Comparison of ENCODE assay signal across 8 cellular contexts in genomic region chr12:75390899-75391538, GRCh38. TPM values are rescaled to one million over a fixed set of nuclear protein-coding genes. Genes with fewer than 3 reads are reported as not detected.
DNase-seq lines count a peak whose midpoint lies in the region; ATAC-seq and TF ChIP-seq lines count a peak whose summit lies in the region.

TSS of gene GLIPR1L2 (plus strand) at chr12:75391089. CDS start at chr12:75391117, 28 bp downstream.

- H3K36me3 ChIP-seq in SU-DHL-6 (ENCODE audit: low read length) (no peaks in the 10 kb centered on the region), adipocyte (ENCODE audit: control insufficient read depth, insufficient read depth, low read length, severe bottlenecking) (no peaks in the 10 kb centered on the region), cardiac muscle cell (no peaks in the 10 kb centered on the region), parathyroid adenoma (ENCODE audit: control insufficient read depth, insufficient read depth, low read length) (no peaks in the 10 kb centered on the region), tibial nerve (peaks cover 0 to 4% (median 0%) of the 10 kb centered on the region in 3 donors)

- TF ChIP-seq CTCF in SU-DHL-6 (IDR thresholded peaks at IDR 0.05; ENCODE audit: insufficient read depth, low read length, poor library complexity, severe bottlenecking) (peak; percentile 83), cardiac muscle cell (IDR thresholded peaks at IDR 0.05; ENCODE audit: low read depth, low read length) (peak; percentile 94), parathyroid adenoma (IDR thresholded peaks at IDR 0.05) (peak; percentile 90), tibial nerve (IDR thresholded peaks at IDR 0.05) (peak; percentile 82 to 92 (median 88))

- H3K9ac ChIP-seq in SU-DHL-6 (ENCODE audit: low read length): peak within 1 kb of the TSS; percentile 61
- peak within 1 kb of the TSS; percentile 92 for H3K9ac ChIP-seq in adipocyte (ENCODE audit: low read length)
- H3K9ac ChIP-seq in parathyroid adenoma: peak within 1 kb of the TSS; percentile 78

- H3F3A ChIP-seq in SU-DHL-6 (ENCODE audit: insufficient read depth): peaks cover 10% of the 10 kb centered on the region; the same call in 1 of the 2 replicates

- peak; percentile 97 for ATAC-seq in HG02610 (IDR thresholded peaks at IDR 0.05; ENCODE audit: unreplicated experiment)

- H2AFZ ChIP-seq in SU-DHL-6 (ENCODE audit: low read depth, low read length, severe bottlenecking): peak within 1 kb of the TSS; percentile 96
- H2AFZ ChIP-seq in parathyroid adenoma: peak within 1 kb of the TSS; percentile 97

- H3K4me1 ChIP-seq in adipocyte (ENCODE audit: control insufficient read depth, insufficient read depth, low read length) (peaks cover 24% of the 10 kb centered on the region), cardiac muscle cell (ENCODE audit: low read depth) (no peaks in the 10 kb centered on the region), parathyroid adenoma (peaks cover 5% of the 10 kb centered on the region), tibial nerve (peaks cover 0 to 34% (median 13%) of the 10 kb centered on the region in 4 donors)

- peak within 1 kb of the TSS; percentile 57 for H3K4me3 ChIP-seq in SU-DHL-6 (ENCODE audit: insufficient read depth, low read length, poor library complexity, severe bottlenecking)
- H3K4me3 ChIP-seq in adipocyte (ENCODE audit: low read length): peak within 1 kb of the TSS; percentile 86
- peak within 1 kb of the TSS; percentile 34 for H3K4me3 ChIP-seq in cardiac muscle cell
- H3K4me3 ChIP-seq in parathyroid adenoma (ENCODE audit: low read depth, low read length): peak within 1 kb of the TSS; percentile 71
- H3K4me3 ChIP-seq in tibial nerve: peak within 1 kb of the TSS; percentile 36 to 77 (median 54)

- DNase-seq in NCI-H1092 treated with DMSO at 0.1 percent for 48 hours (lab: John Stamatoyannopoulos, UW): peak; percentile 82
- DNase-seq in adipocyte (ENCODE audit: low read depth): peak; percentile 84
- peak; percentile 93 to 99 for DNase-seq in cardiac muscle cell (ENCODE audit: low read depth in 1 of 2, low spot score in 1 of 2)
- peak; percentile 85 to 89 for DNase-seq in tibial nerve (ENCODE audit: low spot score in 2 of 2)

- H3K27ac ChIP-seq in SU-DHL-6 (ENCODE audit: low read depth, low read length): peak within 1 kb of the TSS; percentile 45
- peak within 1 kb of the TSS; percentile 39 for H3K27ac ChIP-seq in cardiac muscle cell
- peak within 1 kb of the TSS; percentile 92 for H3K27ac ChIP-seq in parathyroid adenoma
- H3K27ac ChIP-seq in tibial nerve: peak within 1 kb of the TSS; percentile 85 to 93 (median 90)

- peak; percentile 67 to 97 for TF ChIP-seq EP300 in tibial nerve (IDR thresholded peaks at IDR 0.05)

- WGBS in tibial nerve, 2 donors: 2 to 3% methylated on average over 36 of the region's 36 CpGs

- H3K79me2 ChIP-seq in SU-DHL-6 (ENCODE audit: insufficient read depth, low read length) (no peaks in the 10 kb centered on the region), parathyroid adenoma (no peaks in the 10 kb centered on the region)

- H3K9me3 ChIP-seq in SU-DHL-6 (ENCODE audit: insufficient read depth, low read length) (no peaks in the 10 kb centered on the region), adipocyte (ENCODE audit: control insufficient read depth, low read length) (no peaks in the 10 kb centered on the region), cardiac muscle cell (ENCODE audit: low read depth) (no peaks in the 10 kb centered on the region), parathyroid adenoma (ENCODE audit: control insufficient read depth, low read length) (no peaks in the 10 kb centered on the region), tibial nerve (no peaks in the 10 kb centered on the region)

- TF ChIP-seq POLR2A in GM10847 (IDR thresholded peaks at IDR 0.05; ENCODE audit: extremely low read depth, insufficient read length) (peak; percentile 24), tibial nerve (IDR thresholded peaks at IDR 0.05) (peak; percentile 89 to 97)

- no peaks in the 10 kb centered on the region for H3K27me3 ChIP-seq in SU-DHL-6 (ENCODE audit: low read length)
- H3K27me3 ChIP-seq in adipocyte (replicated peaks; ENCODE audit: control insufficient read depth, insufficient read depth, low read length): no peaks in the 10 kb centered on the region
- H3K27me3 ChIP-seq in cardiac muscle cell: no peaks in the 10 kb centered on the region
- H3K27me3 ChIP-seq in parathyroid adenoma (ENCODE audit: control insufficient read depth, insufficient read depth, low read length): no peaks in the 10 kb centered on the region
- no peaks in the 10 kb centered on the region for H3K27me3 ChIP-seq in tibial nerve

- H3K4me2 ChIP-seq in SU-DHL-6 (ENCODE audit: low read depth, low read length, poor library complexity, severe bottlenecking) (peak within 1 kb of the TSS; percentile 88), parathyroid adenoma (ENCODE audit: low read length) (peak within 1 kb of the TSS; percentile 78)

- no peaks in the 10 kb centered on the region for H4K20me1 ChIP-seq in SU-DHL-6 (ENCODE audit: low read depth, low read length)

- H3K9me2 ChIP-seq in SU-DHL-6 (replicated peaks; ENCODE audit: insufficient read depth, low read length): no peaks in the 10 kb centered on the region

RNA-seq across cellular contexts. Expression of gene GLIPR1L2, which starts in this region (rescaled TPM):
- total RNA-seq in cardiac muscle cell (0.63 TPM in 1 of 2 replicates, not detected in the other), tibial nerve (1 to 10 TPM in 3 of 4 donors, under 1 TPM in 1; 0.20 to 3.3 (median 1.7) TPM)
- 0.54 and 5.6 TPM in 2 replicates for polyA plus RNA-seq in cardiac muscle cell

Comparison
In these comparisons a context has a peak if more than half of its experiments do, and no peak if none do; other contexts are left out.
1. Peak in every context shown above with its lines: DNase-seq, ATAC-seq, H3K4me3 ChIP-seq and H3K27ac ChIP-seq.
2. H3K27ac ChIP-seq: peak in every context shown above with its lines; median percentile 92 in parathyroid adenoma; 90 in tibial nerve; 45 in SU-DHL-6; 39 in cardiac muscle cell.
3. H3K4me3 ChIP-seq: peak in every context shown above with its lines; median percentile 86 in adipocyte; 71 in parathyroid adenoma; 57 in SU-DHL-6; 54 in tibial nerve; 34 in cardiac muscle cell.